ENCODE assay signal across 13 cellular contexts in the genomic region with DNA sequence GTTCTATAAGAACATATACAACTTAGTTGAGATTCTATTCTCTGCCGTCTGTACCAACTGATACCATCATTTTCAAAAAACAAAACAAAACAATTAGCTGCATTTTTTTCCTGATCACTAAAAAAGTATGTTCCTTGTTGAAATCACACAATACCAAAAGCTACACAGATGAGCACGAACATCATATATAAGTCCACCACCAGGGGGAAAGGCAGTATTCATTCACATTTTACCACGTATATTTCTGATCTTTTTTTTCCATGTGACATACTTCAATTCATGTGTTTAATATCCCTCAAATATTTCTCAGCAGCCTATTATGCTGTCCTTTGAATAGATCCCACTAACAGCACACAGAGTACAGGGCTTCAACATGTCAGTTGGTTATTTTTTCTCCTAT. TPM values are rescaled to one million over a fixed set of nuclear protein-coding genes. Genes with fewer than 3 reads are reported as not detected.
A peak's percentile ranks its signal among the peaks of the same experiment; 100 is the strongest.
DNase-seq lines count a peak whose midpoint lies in the region; ATAC-seq, FAIRE-seq and TF ChIP-seq lines count a peak whose summit lies in the region.
"Had no signal": no experiment of that assay in that cellular context is flagged by ENCODE, and none has a peak within 500 bp of the region (broad histone marks: within the 10 kb centered on the region; RNA-seq: fewer than 3 reads in every experiment).

No MANE protein-coding gene starts in this region.

- no peaks in the 10 kb centered on the region for H4K20me1 ChIP-seq in SK-N-SH (ENCODE audit: insufficient read depth)

- H3K79me2 ChIP-seq in SK-N-SH (ENCODE audit: insufficient read depth), result no peaks in the 10 kb centered on the region

- H3K4me3 Mint-ChIP-seq in T-helper 17 cell, result no peak overlapping the region
- H3K4me3 Mint-ChIP-seq: activated naive CD4-positive, alpha-beta T cell treated with anti-CD3 and anti-CD28 coated beads for 36 hours had no signal

- H3K4me3 ChIP-seq in SK-N-SH (ENCODE audit: low read depth in 2 of 2, low read length in 1 of 2) (no peak overlapping the region), fibroblast of pulmonary artery (replicated peaks; ENCODE audit: low read depth, low read length) (no peak overlapping the region), esophagus muscularis mucosa (no peak overlapping the region)
- H3K4me3 ChIP-seq: cardiac muscle cell, pancreas had no signal

- no peaks in the 10 kb centered on the region for H3K36me3 Mint-ChIP-seq in T-helper 17 cell (ENCODE audit: low read depth)

- H3K9me3 ChIP-seq in SK-N-SH (no peaks in the 10 kb centered on the region), T-helper 17 cell (ENCODE audit: control insufficient read depth, low read length, poor library complexity, severe bottlenecking) (no peaks in the 10 kb centered on the region), esophagus muscularis mucosa (no peaks in the 10 kb centered on the region)
- H3K9me3 ChIP-seq: pancreas had no signal

- no peak overlapping the region for H2AFZ ChIP-seq in SK-N-SH (ENCODE audit: low read depth)

- DNase-seq in GM03348 (ENCODE audit: low spot score) (peak; percentile 55), SK-N-SH (no peak), fibroblast of pulmonary artery (ENCODE audit: low read depth) (peak; percentile 20), MV-4-11 (lab: John Stamatoyannopoulos, UW) (no peak), T-helper 17 cell (no peak), esophagus muscularis mucosa (ENCODE audit: extremely low spot score) (no peak)
- DNase-seq: activated naive CD4-positive, alpha-beta T cell treated with anti-CD3 and anti-CD28 coated beads for 36 hours; pancreas; T-helper 1 cell had no signal

- H3F3A ChIP-seq in SK-N-SH (replicated peaks; ENCODE audit: insufficient read depth), result no peaks in the 10 kb centered on the region

- no peak for ATAC-seq in T-helper 17 cell
- no peak for ATAC-seq in GM21423 (IDR thresholded peaks at IDR 0.05; ENCODE audit: unreplicated experiment)
- ATAC-seq: activated CD4-positive, CD25-positive, alpha-beta regulatory T cell treated with anti-CD3 and anti-CD28 coated beads, Interleukin-2, amount 50 U/mL, for 24 hours; pancreas had no signal

- H3K4me2 ChIP-seq in SK-N-SH, result no peak overlapping the region

- no peak overlapping the region for H3K27ac ChIP-seq in SK-N-SH (ENCODE audit: low read depth in 2 of 2, low read length in 1 of 2)
- H3K27ac ChIP-seq in esophagus muscularis mucosa (replicated peaks in 1 of 4), result no peak overlapping the region
- H3K27ac ChIP-seq: cardiac muscle cell, pancreas had no signal

- H3K27me3 ChIP-seq in SK-N-SH (ENCODE audit: insufficient read depth) (peaks cover 9% of the 10 kb centered on the region; the same call in 1 of the 2 replicates), esophagus muscularis mucosa (peaks cover 0 to 30% (median 0%) of the 10 kb centered on the region in 4 donors)
- H3K27me3 ChIP-seq: cardiac muscle cell, pancreas had no signal

- H3K4me1 ChIP-seq in SK-N-SH (ENCODE audit: control insufficient read depth in 1 of 2, insufficient read depth in 2 of 2, low read depth in 1 of 2, low read length in 1 of 2) (no peaks in the 10 kb centered on the region), esophagus muscularis mucosa (no peaks in the 10 kb centered on the region)
- H3K4me1 ChIP-seq: pancreas had no signal

- FAIRE-seq in A204.1 (lab: Jason Lieb, UNC), result peak; percentile 57
- FAIRE-seq: pancreas had no signal

- no peaks in the 10 kb centered on the region for H3K27me3 Mint-ChIP-seq in T-helper 17 cell

- no peak for TF ChIP-seq POLR2A in esophagus muscularis mucosa (IDR thresholded peaks at IDR 0.05; ENCODE audit: low read depth)

- TF ChIP-seq EP300 in SK-N-SH (IDR thresholded peaks at IDR 0.05; ENCODE audit: borderline replicate concordance in 1 of 2, low read depth in 1 of 2, low read length in 1 of 2) (no peak), esophagus muscularis mucosa (IDR thresholded peaks at IDR 0.05) (no peak)

- H3K27ac Mint-ChIP-seq in T-helper 17 cell, result no peak overlapping the region
- H3K27ac Mint-ChIP-seq: activated naive CD4-positive, alpha-beta T cell treated with anti-CD3 and anti-CD28 coated beads for 36 hours had no signal

- no peak for TF ChIP-seq RAD21 in SK-N-SH (IDR thresholded peaks at IDR 0.05; ENCODE audit: low read length)

- H3K9me2 ChIP-seq in SK-N-SH, result no peaks in the 10 kb centered on the region

- no peaks in the 10 kb centered on the region for H3K4me1 Mint-ChIP-seq in T-helper 17 cell

- peak; percentile 51 for TF ChIP-seq CTCF in SK-N-SH (IDR thresholded peaks at IDR 0.05)
- peak; percentile 22 for TF ChIP-seq CTCF in fibroblast of pulmonary artery (IDR thresholded peaks at IDR 0.05; ENCODE audit: low read length, missing control alignments)
- TF ChIP-seq CTCF in esophagus muscularis mucosa (IDR thresholded peaks at IDR 0.05), result no peak

- POLR2A ChIA-PET in SK-N-SH (lab: Yijun Ruan, JAX), result no interaction called here

- no peaks in the 10 kb centered on the region for H3K36me3 ChIP-seq in SK-N-SH (replicated peaks in 1 of 2; ENCODE audit: control insufficient read depth in 1 of 2, insufficient read depth in 2 of 2, low read length in 1 of 2)
- no peaks in the 10 kb centered on the region for H3K36me3 ChIP-seq in esophagus muscularis mucosa
- H3K36me3 ChIP-seq: cardiac muscle cell, pancreas had no signal

- WGBS in SK-N-SH (ENCODE audit: low lambda C conversion rate), result 2% methylated on average over 3 of the region's 3 CpGs
- 37% methylated on average over 3 of the region's 3 CpGs for WGBS in esophagus muscularis mucosa

- H3K9ac ChIP-seq in SK-N-SH, result no peak overlapping the region

- CTCF ChIA-PET in SK-N-SH (lab: Yijun Ruan, JAX), result no interaction called here

- intact Hi-C loops in esophagus muscularis mucosa (cut with DNase I), result no loop called here

TF ChIP-seq in SK-N-SH, 30 proteins besides CTCF, POLR2A, EP300 and RAD21:
- TF ChIP-seq YY1 (IDR thresholded peaks at IDR 0.05; ENCODE audit: low read depth) (no peak), TEAD4 (IDR thresholded peaks at IDR 0.05; ENCODE audit: borderline replicate concordance, insufficient read depth) (no peak), NFIC (IDR thresholded peaks at IDR 0.05; ENCODE audit: borderline replicate concordance) (no peak), EZH2phosphoT487 (IDR thresholded peaks at IDR 0.05; ENCODE audit: borderline replicate concordance, low read depth) (no peak), TAF1 (IDR thresholded peaks at IDR 0.05; ENCODE audit: borderline replicate concordance, low read depth, low read length) (no peak), SIN3A (IDR thresholded peaks at IDR 0.05; ENCODE audit: borderline replicate concordance, low read depth, low read length) (no peak), FOSL2 (IDR thresholded peaks at IDR 0.05; ENCODE audit: borderline replicate concordance, low read depth) (no peak), JUND (IDR thresholded peaks at IDR 0.05) (no peak), RXRA (IDR thresholded peaks at IDR 0.05; ENCODE audit: borderline replicate concordance, low read depth) (no peak), MEF2A (IDR thresholded peaks at IDR 0.05; ENCODE audit: borderline replicate concordance, low read depth) (no peak), GABPA (IDR thresholded peaks at IDR 0.05; ENCODE audit: low read depth) (no peak), POLR2AphosphoS5 (IDR thresholded peaks at IDR 0.05; ENCODE audit: low read depth, low read length) (no peak)
- TF ChIP-seq, protein P1, sequence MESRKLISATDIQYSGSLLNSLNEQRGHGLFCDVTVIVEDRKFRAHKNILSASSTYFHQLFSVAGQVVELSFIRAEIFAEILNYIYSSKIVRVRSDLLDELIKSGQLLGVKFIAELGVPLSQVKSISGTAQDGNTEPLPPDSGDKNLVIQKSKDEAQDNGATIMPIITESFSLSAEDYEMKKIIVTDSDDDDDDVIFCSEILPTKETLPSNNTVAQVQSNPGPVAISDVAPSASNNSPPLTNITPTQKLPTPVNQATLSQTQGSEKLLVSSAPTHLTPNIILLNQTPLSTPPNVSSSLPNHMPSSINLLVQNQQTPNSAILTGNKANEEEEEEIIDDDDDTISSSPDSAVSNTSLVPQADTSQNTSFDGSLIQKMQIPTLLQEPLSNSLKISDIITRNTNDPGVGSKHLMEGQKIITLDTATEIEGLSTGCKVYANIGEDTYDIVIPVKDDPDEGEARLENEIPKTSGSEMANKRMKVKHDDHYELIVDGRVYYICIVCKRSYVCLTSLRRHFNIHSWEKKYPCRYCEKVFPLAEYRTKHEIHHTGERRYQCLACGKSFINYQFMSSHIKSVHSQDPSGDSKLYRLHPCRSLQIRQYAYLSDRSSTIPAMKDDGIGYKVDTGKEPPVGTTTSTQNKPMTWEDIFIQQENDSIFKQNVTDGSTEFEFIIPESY (IDR thresholded peaks at IDR 0.05; ENCODE audit: borderline replicate concordance, low read depth), result no peak

RNA-seq across cellular contexts. Expression of a gene that starts 40.6 kb away (rescaled TPM):
- not detected in 2 replicates for polyA plus RNA-seq in SK-N-SH (2012; rRNA removed)
- not detected in 2 replicates for polyA plus RNA-seq in SK-N-SH (2012; cell fraction: cytosol; rRNA removed)
- polyA plus RNA-seq in SK-N-SH (2012; cell fraction: nucleus; rRNA removed), result not detected in 2 replicates
- total RNA-seq in T-helper 17 cell, result not detected
- under 1 TPM in 2 of 4 donors, not detected in 2; 0.17 to 0.26 TPM for total RNA-seq in esophagus muscularis mucosa
- total RNA-seq: activated naive CD4-positive, alpha-beta T cell treated with anti-CD3 and anti-CD28 coated beads for 36 hours had no signal

Comparison
In these comparisons a context has a peak if more than half of its experiments do, and no peak if none do; other contexts are left out.
1. DNase-seq: peak in GM03348 (single experiment) and fibroblast of pulmonary artery (single experiment); none in SK-N-SH (single experiment), MV-4-11 (single experiment), T-helper 17 cell (0 of 3) and esophagus muscularis mucosa (single experiment).
2. CTCF ChIP-seq: peak in SK-N-SH (single experiment) and fibroblast of pulmonary artery (single experiment); none in esophagus muscularis mucosa (0 of 3).